Comparison of ENCODE assay signal across 5 cellular contexts in the genomic region with DNA sequence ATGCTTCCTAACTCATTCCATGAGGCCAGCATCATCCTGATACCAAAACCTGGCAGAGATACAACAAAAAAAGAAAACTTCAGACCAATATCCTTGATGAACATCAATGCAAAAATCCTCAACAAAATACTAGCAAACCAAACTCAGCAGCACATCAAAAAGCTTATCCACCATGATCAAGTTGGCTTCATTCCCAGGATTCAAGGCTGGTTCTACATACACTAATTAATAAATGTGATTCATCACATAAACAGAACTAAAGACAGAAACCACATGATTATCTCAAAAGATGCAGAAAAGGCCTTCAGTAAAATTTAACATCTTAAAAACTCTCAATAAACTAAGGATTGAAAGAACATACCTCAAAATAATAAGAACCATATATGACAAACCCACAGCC. TPM values are rescaled to one million over a fixed set of nuclear protein-coding genes. Genes with fewer than 3 reads are reported as not detected.
"Had no signal": no experiment of that assay in that cellular context is flagged by ENCODE, and none has a peak within 500 bp of the region (broad histone marks: within the 10 kb centered on the region; RNA-seq: fewer than 3 reads in every experiment).

No MANE protein-coding gene starts in this region.

RNA-seq across cellular contexts. Expression of gene ZBED2, which starts 35.5 kb away (rescaled TPM):
- total RNA-seq: mucosa of descending colon, psoas muscle, right lobe of liver, temporal lobe had no signal
- polyA plus RNA-seq: neural cell, psoas muscle had no signal
